8 cellular contexts compared by ENCODE assay signal in genomic region chr6:135497412-135498177, GRCh38. TPM values are rescaled to one million over a fixed set of nuclear protein-coding genes. Genes with fewer than 3 reads are reported as not detected.
A peak's percentile ranks its signal among the peaks of the same experiment; 100 is the strongest.
DNase-seq lines count a peak whose midpoint lies in the region; ATAC-seq and TF ChIP-seq lines count a peak whose summit lies in the region.

Gene AHI1, minus strand, starts transcription at chr6:135497740. Its CDS starts 5,503 bp downstream, at chr6:135492237.

- peak within 1 kb of the TSS; percentile 82 to 96 (median 90) for H3K9ac ChIP-seq in BLaER1 treated with 17β-estradiol and CSF1 and Interleukin-3, amounts not matched to agents 10 nM and 100 nM
- H3K9ac ChIP-seq in colonic mucosa (ENCODE audit: low read depth in 2 of 2, low read length in 2 of 2), result peak within 1 kb of the TSS; percentile 98 to 99

- H3K4me3 ChIP-seq in BLaER1 treated with 17β-estradiol and CSF1 and Interleukin-3, amounts not matched to agents 10 nM and 100 nM, result peak within 1 kb of the TSS; percentile 72 to 91 (median 84)
- H3K4me3 ChIP-seq in colonic mucosa, result peak within 1 kb of the TSS; percentile 71

- H4K20me1 ChIP-seq in BLaER1 treated with 17β-estradiol and CSF1 and Interleukin-3, amounts not matched to agents 10 nM and 100 nM, result no peaks in the 10 kb centered on the region

- DNase-seq in GM19238 (ENCODE audit: insufficient read length, low spot score) (peak; percentile 64), NCI-H524 (lab: John Stamatoyannopoulos, UW) (peak; percentile 86 to 91), colonic mucosa (peak; percentile 94), left kidney (ENCODE audit: low read depth, low spot score) (peak; percentile 98)
- DNase-seq in activated CD4-positive, alpha-beta T cell treated with anti-CD3 and anti-CD28 coated beads for 4 hours, result peak; percentile 84 to 85
- peak; percentile 90 to 94 for DNase-seq in stimulated activated CD4-positive, alpha-beta T cell treated with anti-CD3 and anti-CD28 coated beads, Interleukin-2, amount 100 ng/mL, for 24 hours

- peak within 1 kb of the TSS; percentile 82 to 98 (median 91) for H3K27ac ChIP-seq in BLaER1 treated with 17β-estradiol and CSF1 and Interleukin-3, amounts not matched to agents 10 nM and 100 nM
- H3K27ac ChIP-seq in colonic mucosa, result peak within 1 kb of the TSS; percentile 93

- peaks cover 0 to 31% (median 13%) of the 10 kb centered on the region in 11 experiments; a peak in 12 of 22 replicates for H3K36me3 ChIP-seq in BLaER1 treated with 17β-estradiol and CSF1 and Interleukin-3, amounts not matched to agents 10 nM and 100 nM
- no peaks in the 10 kb centered on the region for H3K36me3 ChIP-seq in colonic mucosa

- peaks cover 12 to 21% (median 18%) of the 10 kb centered on the region in 10 experiments; a peak in 19 of 20 replicates for H3K4me1 ChIP-seq in BLaER1 treated with 17β-estradiol and CSF1 and Interleukin-3, amounts not matched to agents 10 nM and 100 nM
- peaks cover 4% of the 10 kb centered on the region for H3K4me1 ChIP-seq in colonic mucosa

- ATAC-seq in HG03432 (IDR thresholded peaks at IDR 0.05; ENCODE audit: unreplicated experiment), result peak; percentile 96

- no peaks in the 10 kb centered on the region for H3K27me3 ChIP-seq in BLaER1 treated with 17β-estradiol and CSF1 and Interleukin-3, amounts not matched to agents 10 nM and 100 nM
- H3K27me3 ChIP-seq in colonic mucosa, result no peaks in the 10 kb centered on the region

- no peaks in the 10 kb centered on the region for H3K9me3 ChIP-seq in BLaER1 treated with 17β-estradiol and CSF1 and Interleukin-3, amounts not matched to agents 10 nM and 100 nM (replicated peaks in 1 of 11)
- H3K9me3 ChIP-seq in colonic mucosa, result no peaks in the 10 kb centered on the region

- peak within 1 kb of the TSS; percentile 73 to 89 (median 79) for H3K4me2 ChIP-seq in BLaER1 treated with 17β-estradiol and CSF1 and Interleukin-3, amounts not matched to agents 10 nM and 100 nM

- intact Hi-C loops in colonic mucosa (cut with DNase I), result no loop called here

- no peak for TF ChIP-seq CTCF in colonic mucosa (IDR thresholded peaks at IDR 0.05)

RNA-seq across cellular contexts. Expression of gene AHI1, which starts in this region (rescaled TPM):
- total RNA-seq in colonic mucosa, result 10 to 100 TPM; 21.0 to 25.5 TPM

Comparison
In these comparisons a context has a peak if more than half of its experiments do, and no peak if none do; other contexts are left out.
1. Peak in every context shown above with its lines: DNase-seq, ATAC-seq, H3K4me3 ChIP-seq and H3K27ac ChIP-seq.